17 cellular contexts compared by ENCODE assay signal in the genomic region with DNA sequence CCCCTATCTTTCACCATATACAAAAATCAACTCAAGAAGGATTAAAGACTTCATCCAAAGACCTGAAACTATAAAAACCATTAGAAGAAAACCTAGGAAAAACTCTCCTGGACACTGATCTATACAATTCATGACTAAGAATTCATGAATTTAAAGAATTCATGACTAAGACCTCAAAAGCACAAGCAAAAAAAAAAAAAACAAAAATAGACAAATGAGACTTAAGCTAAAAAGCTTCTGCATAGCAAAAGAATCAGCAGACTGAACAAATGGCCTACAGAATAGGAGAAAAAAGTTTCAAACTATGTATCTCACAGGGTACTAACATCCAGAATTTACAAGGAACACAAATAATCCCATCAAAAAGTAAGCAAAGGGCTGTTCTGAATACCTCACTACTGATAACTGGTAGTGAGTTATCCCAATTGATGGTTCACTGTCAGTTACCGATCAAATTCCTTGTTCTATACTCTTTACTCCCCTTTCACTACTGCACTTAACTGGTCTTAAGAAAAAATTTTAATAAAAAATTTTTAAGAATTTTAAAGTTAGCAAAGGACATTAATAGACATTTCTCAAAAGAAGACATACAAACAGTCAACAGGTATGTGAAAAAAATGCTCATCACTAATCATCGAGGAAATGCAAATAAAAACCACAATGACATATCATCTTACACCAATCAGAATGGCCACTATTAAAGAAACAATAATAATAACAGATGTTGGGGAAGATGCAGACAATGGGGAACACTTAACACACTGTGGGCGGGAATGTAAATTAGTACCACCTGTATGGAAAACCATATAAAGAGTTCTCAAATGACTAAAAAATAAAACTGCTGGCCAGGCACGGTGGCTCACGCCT. TPM values are rescaled to one million over a fixed set of nuclear protein-coding genes. Genes with fewer than 3 reads are reported as not detected.
DNase-seq lines count a peak whose midpoint lies in the region; ATAC-seq, FAIRE-seq and TF ChIP-seq lines count a peak whose summit lies in the region.
"Had no signal": no experiment of that assay in that cellular context is flagged by ENCODE, and none has a peak within 500 bp of the region (broad histone marks: within the 10 kb centered on the region; RNA-seq: fewer than 3 reads in every experiment).

No MANE protein-coding gene starts in this region.

- DNase-seq in Right ventricle myocardium inferior (ENCODE audit: missing footprints) (no peak), left ventricle myocardium inferior (no peak), medulla oblongata (ENCODE audit: extremely low spot score) (peak; percentile 34), COR-L47 (lab: John Stamatoyannopoulos, UW) (no peak), NCI-H128 (lab: John Stamatoyannopoulos, UW; ENCODE audit: unreplicated experiment) (no peak)
- DNase-seq: activated T-cell treated with anti-CD3 and anti-CD28 coated beads, Interleukin-2, amount 50 U/mL, for 4 hours; effector memory CD4-positive, alpha-beta T cell; head of caudate nucleus; left ventricle myocardium superior; MM.1S; NCI-H2171 treated with DMSO at 0.1 percent for 48 hours; nephron progenitor cell had no signal

- peak; percentile 89 for FAIRE-seq in colon (lab: Jason Lieb, UNC)

- H3K4me3 ChIP-seq in left ventricle myocardium inferior, result no peak overlapping the region

- H3K4me1 ChIP-seq in left ventricle myocardium inferior, result peaks cover 4% of the 10 kb centered on the region

- H3K27ac ChIP-seq in left ventricle myocardium inferior (replicated peaks), result no peak overlapping the region
- H3K27ac ChIP-seq: 22Rv1 had no signal

- no peaks in the 10 kb centered on the region for H3K27me3 ChIP-seq in left ventricle myocardium inferior (ENCODE audit: low read depth)

- TF ChIP-seq CTCF in left ventricle myocardium inferior (IDR thresholded peaks at IDR 0.05; ENCODE audit: borderline replicate concordance), result no peak

- intact Hi-C loops in Right ventricle myocardium inferior (cut with DNase I), result no loop called here
- intact Hi-C loops in left ventricle myocardium inferior (cut with micrococcal nuclease), result no loop called here

- peak; percentile 29 for ATAC-seq in Right ventricle myocardium inferior
- no peak for ATAC-seq in GM18511 (IDR thresholded peaks at IDR 0.05; ENCODE audit: unreplicated experiment)
- ATAC-seq in HG03097 (IDR thresholded peaks at IDR 0.05; ENCODE audit: low FRiP score, unreplicated experiment), result no peak
- ATAC-seq: activated CD4-positive, CD25-positive, alpha-beta regulatory T cell treated with anti-CD3 and anti-CD28 coated beads, Interleukin-2, amount 50 U/mL, for 24 hours; left ventricle myocardium superior had no signal

- peaks cover 4% of the 10 kb centered on the region for H3K9me3 ChIP-seq in left ventricle myocardium inferior (replicated peaks)

- H3K36me3 ChIP-seq in left ventricle myocardium inferior, result no peaks in the 10 kb centered on the region

RNA-seq across cellular contexts. Expression of gene KMT2C, which starts 33.2 kb away (rescaled TPM):
- total RNA-seq in Right ventricle myocardium inferior (39.4 TPM), left ventricle myocardium inferior (42.3 TPM)
